Comparison of ENCODE assay signal across 8 cellular contexts in the genomic region with DNA sequence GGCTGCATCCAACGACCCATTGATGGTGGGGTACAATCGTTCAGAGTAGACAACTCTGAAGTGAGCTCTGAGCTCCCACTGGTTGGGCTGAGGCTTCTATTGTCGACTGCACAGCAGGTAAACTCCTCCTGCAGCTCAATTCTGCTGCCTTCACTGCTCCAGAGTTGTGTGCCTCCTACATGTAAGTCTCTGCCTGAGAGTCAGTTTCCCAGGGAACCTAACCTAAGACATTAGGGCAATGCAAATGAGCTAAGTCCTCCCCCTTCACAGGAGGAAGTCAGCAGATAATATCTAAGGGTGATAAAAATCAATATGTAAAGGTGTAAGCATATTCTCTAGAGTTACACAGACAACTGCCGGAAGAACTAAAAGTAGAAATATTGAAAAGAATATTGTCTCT. TPM values are rescaled to one million over a fixed set of nuclear protein-coding genes. Genes with fewer than 3 reads are reported as not detected.
DNase-seq lines count a peak whose midpoint lies in the region; ATAC-seq lines count a peak whose summit lies in the region.

No MANE protein-coding gene starts in this region.

- no peak overlapping the region for H3K27ac ChIP-seq in substantia nigra (ENCODE audit: low read depth, low read length, poor library complexity, severe bottlenecking)
- no peak overlapping the region for H3K27ac ChIP-seq in trophoblast cell (ENCODE audit: low read depth, low read length)

- peaks cover 0 to 3% of the 10 kb centered on the region in 2 experiments for H3K36me3 ChIP-seq in trophoblast cell (ENCODE audit: control insufficient read depth in 1 of 2, insufficient read depth in 2 of 2, low read length in 2 of 2)

- no peaks in the 10 kb centered on the region for H3K79me2 ChIP-seq in trophoblast cell (ENCODE audit: control insufficient read depth, insufficient read depth, low read length, poor library complexity)

- H4K8ac ChIP-seq in trophoblast cell (ENCODE audit: low read depth, low read length) = no peak overlapping the region

- no peak overlapping the region for H2BK5ac ChIP-seq in trophoblast cell (ENCODE audit: low read depth, low read length, poor library complexity)

- no peak overlapping the region for H3K23ac ChIP-seq in trophoblast cell (ENCODE audit: low read length)

- peaks cover 0 to 4% of the 10 kb centered on the region in 2 experiments for H3K4me1 ChIP-seq in trophoblast cell (ENCODE audit: control insufficient read depth in 1 of 2, insufficient read depth in 2 of 2, low read length in 2 of 2)

- H2BK120ac ChIP-seq in trophoblast cell (ENCODE audit: insufficient read depth, low read length, poor library complexity) = no peak overlapping the region

- H4K12ac ChIP-seq in trophoblast cell (ENCODE audit: low read depth, low read length) = no peak overlapping the region

- no peak overlapping the region for H3K9ac ChIP-seq in trophoblast cell (ENCODE audit: low read length)

- H2AFZ ChIP-seq in trophoblast cell (ENCODE audit: insufficient read depth, low read length, poor library complexity) = no peak overlapping the region

- no peaks in the 10 kb centered on the region for H3K9me3 ChIP-seq in trophoblast cell (ENCODE audit: insufficient read depth, low read depth, low read length)

- H2BK12ac ChIP-seq in trophoblast cell (ENCODE audit: low read length) = no peak overlapping the region

- no peak overlapping the region for H4K91ac ChIP-seq in trophoblast cell (ENCODE audit: low read depth, low read length)

- H3K79me1 ChIP-seq in trophoblast cell (ENCODE audit: low read length) = no peaks in the 10 kb centered on the region

- no peak overlapping the region for H3K4me2 ChIP-seq in trophoblast cell (ENCODE audit: low read length)

- H3K18ac ChIP-seq in trophoblast cell (ENCODE audit: low read length) = no peak overlapping the region

- no peak overlapping the region for H3K4me3 ChIP-seq in trophoblast cell (ENCODE audit: low read depth, low read length)

- peak; percentile 44 for ATAC-seq in GM18508 (IDR thresholded peaks at IDR 0.05; ENCODE audit: insufficient read depth, unreplicated experiment)
- ATAC-seq in GM21360 (IDR thresholded peaks at IDR 0.05; ENCODE audit: unreplicated experiment) = peak; percentile 63
- ATAC-seq in HG03196 (IDR thresholded peaks at IDR 0.05; ENCODE audit: unreplicated experiment) = peak; percentile 83

- WGBS in trophoblast cell (ENCODE audit: extremely low coverage, insufficient coverage, insufficient read length) = no CpG with 5 or more reads among the region's 4 CpGs

- H3K27me3 ChIP-seq in trophoblast cell (ENCODE audit: insufficient read depth, low read length) = no peaks in the 10 kb centered on the region

- H3K4ac ChIP-seq in trophoblast cell (ENCODE audit: low read depth, low read length) = no peak overlapping the region

- DNase-seq in central memory CD4-positive, alpha-beta T cell = peak; percentile 49
- DNase-seq in C1 segment of cervical spinal cord (lab: John Stamatoyannopoulos, UW) (no peak), substantia nigra (lab: John Stamatoyannopoulos, UW) (no peak), trophoblast cell (no peak), foreskin melanocyte (no peak)

- H2AK5ac ChIP-seq in trophoblast cell (ENCODE audit: low read length) = no peak overlapping the region

- H3K14ac ChIP-seq in trophoblast cell (ENCODE audit: low read length) = no peak overlapping the region

RNA-seq across cellular contexts. Expression of a gene that starts 22.5 kb away (rescaled TPM):
- 5.2 and 5.8 TPM in 2 replicates for polyA plus RNA-seq in trophoblast cell (2013)
